In genomic region chr12:53044052-53044581, GRCh38 we compare ENCODE assay signal across 9 cellular contexts. TPM values are rescaled to one million over a fixed set of nuclear protein-coding genes. Genes with fewer than 3 reads are reported as not detected.
A peak's percentile ranks its signal among the peaks of the same experiment; 100 is the strongest.
DNase-seq lines count a peak whose midpoint lies in the region; ATAC-seq, FAIRE-seq and TF ChIP-seq lines count a peak whose summit lies in the region.
"Had no signal": no experiment of that assay in that cellular context is flagged by ENCODE, and none has a peak within 500 bp of the region (broad histone marks: within the 10 kb centered on the region; RNA-seq: fewer than 3 reads in every experiment).

No MANE protein-coding gene starts in this region.

- intact Hi-C loops in ascending aorta (cut with DNase I) = no loop called here

- peaks cover 12 to 19% of the 10 kb centered on the region in 2 donors for H3K36me3 ChIP-seq in ascending aorta
- H3K36me3 ChIP-seq in small intestine (ENCODE audit: control insufficient read depth in 2 of 2, insufficient read depth in 2 of 2, low read length in 2 of 2) = peaks cover 0 to 2% of the 10 kb centered on the region in 2 donors

- TF ChIP-seq CTCF in ascending aorta (IDR thresholded peaks at IDR 0.05) = no peak

- DNase-seq in NCI-H748 (lab: John Stamatoyannopoulos, UW; ENCODE audit: unreplicated experiment) = peak; percentile 20
- DNase-seq in NCI-H748 treated with DMSO at 0.1 percent for 48 hours (lab: John Stamatoyannopoulos, UW) = no peak
- DNase-seq in ascending aorta (ENCODE audit: low spot score in 2 of 2) = no peak
- DNase-seq in medulla oblongata (ENCODE audit: extremely low spot score) = peak; percentile 87
- no peak for DNase-seq in small intestine
- DNase-seq: naive B cell had no signal

- peak overlapping the region; percentile 91 to 93 for H3K4me3 ChIP-seq in ascending aorta
- H3K4me3 ChIP-seq in small intestine (ENCODE audit: low read depth in 1 of 2, low read length in 2 of 2) = no peak overlapping the region

- H3K9me3 ChIP-seq in ascending aorta (no peaks in the 10 kb centered on the region), small intestine (ENCODE audit: control insufficient read depth, low read depth) (no peaks in the 10 kb centered on the region)

- H3K4me1 ChIP-seq in ascending aorta (peaks cover 13 to 35% of the 10 kb centered on the region in 2 donors), small intestine (ENCODE audit: control insufficient read depth in 2 of 2, insufficient read depth in 1 of 2, low read depth in 1 of 2, low read length in 1 of 2) (peaks cover 0 to 10% of the 10 kb centered on the region in 2 donors)

- ATAC-seq in HG03108 (IDR thresholded peaks at IDR 0.05; ENCODE audit: unreplicated experiment) (no peak), GM19351 (IDR thresholded peaks at IDR 0.05; ENCODE audit: unreplicated experiment) (no peak)

- H3K27ac ChIP-seq in ascending aorta (peak overlapping the region; percentile 99 to 100), temporal lobe (ENCODE audit: low read depth, low read length) (peak overlapping the region; percentile 100), small intestine (ENCODE audit: low read depth in 1 of 2, low read length in 1 of 2) (peak overlapping the region in 1 of 2 donors; percentile 59)

- H3K27me3 ChIP-seq in ascending aorta (no peaks in the 10 kb centered on the region), small intestine (ENCODE audit: control insufficient read depth in 2 of 2, insufficient read depth in 2 of 2, low read length in 2 of 2) (no peaks in the 10 kb centered on the region)

- FAIRE-seq in small intestine (lab: Jason Lieb, UNC) = no peak

- WGBS in small intestine, 3 donors = 21 to 41% (median 38%) methylated on average over 10 of the region's 10 CpGs

RNA-seq across cellular contexts. Expression of gene TNS2, which starts 5.7 kb away (rescaled TPM):
- 608 TPM for total RNA-seq in ascending aorta
- total RNA-seq in temporal lobe = 13.5 TPM
- 10 to 100 TPM in 2 of 3 donors, 1 to 10 TPM in 1; 5.8 to 52.9 (median 18.4) TPM for polyA plus RNA-seq in small intestine

RNA-seq across cellular contexts. Expression of gene SPRYD3, which starts 35.1 kb away (rescaled TPM):
- total RNA-seq in ascending aorta (48.6 TPM), temporal lobe (22.9 TPM)
- polyA plus RNA-seq in small intestine = 10 to 100 TPM; 19.7 to 37.6 (median 20.3) TPM

RNA-seq across cellular contexts. Expression of gene EIF4B, which starts 37.9 kb away (rescaled TPM):
- 181 TPM for total RNA-seq in ascending aorta
- total RNA-seq in temporal lobe = 611 TPM
- polyA plus RNA-seq in small intestine = 100 to 1,000 TPM; 160 to 236 (median 176) TPM

RNA-seq across cellular contexts. Expression of gene IGFBP6, which starts 53.4 kb away (rescaled TPM):
- total RNA-seq in ascending aorta = 1,664 TPM
- 6.4 TPM for total RNA-seq in temporal lobe
- polyA plus RNA-seq in small intestine = 100 to 1,000 TPM in 1 of 3 donors, 1 to 10 TPM in 2; 3.4 to 135 (median 8.4) TPM

RNA-seq across cellular contexts. Expression of gene SOAT2, which starts 59.2 kb away (rescaled TPM):
- total RNA-seq in ascending aorta (not detected), temporal lobe (not detected)
- polyA plus RNA-seq in small intestine = 10 to 100 TPM in 2 of 3 donors, 1 to 10 TPM in 1; 4.2 to 94.0 (median 77.4) TPM

Comparison
In these comparisons a context has a peak if more than half of its experiments do, and no peak if none do; other contexts are left out.
1. DNase-seq: peak in NCI-H748 (single experiment) and medulla oblongata (single experiment); none in NCI-H748 treated with DMSO at 0.1 percent for 48 hours (single experiment), ascending aorta (0 of 2) and small intestine (single experiment).
2. H3K4me3 ChIP-seq: peak in ascending aorta (2 of 2); none in small intestine (0 of 2).
3. RNA of gene TNS2, which starts 5.7 kb away (total RNA-seq): 608 TPM in ascending aorta (single experiment); 13.5 TPM in temporal lobe (single experiment); every median in the first group is over 10 times any median in the second.